Comparison of ENCODE assay signal across 17 cellular contexts in the genomic region with DNA sequence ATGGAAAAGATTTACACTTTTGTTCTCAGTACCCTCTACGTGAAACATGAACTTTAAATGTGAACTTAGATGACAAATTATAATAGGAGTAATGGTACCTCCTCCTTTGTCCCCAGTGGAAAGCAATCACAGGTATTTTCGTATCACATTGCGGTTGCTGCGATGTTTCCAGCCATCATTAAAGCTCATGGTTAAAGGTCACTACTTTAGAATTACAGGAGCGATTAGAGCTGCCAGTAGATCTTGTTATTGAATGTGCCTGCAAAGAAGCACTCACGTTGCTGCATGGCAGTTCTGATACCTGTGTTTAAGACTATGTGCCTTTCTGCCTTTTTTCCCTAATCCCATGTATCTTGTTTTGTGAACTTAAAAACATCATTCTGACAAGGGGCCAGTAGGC.
"Had no signal": no experiment of that assay in that cellular context is flagged by ENCODE, and none has a peak within 500 bp of the region (broad histone marks: within the 10 kb centered on the region; RNA-seq: fewer than 3 reads in every experiment).

No MANE protein-coding gene starts in this region.

- DNase-seq: activated CD4-positive, alpha-beta T cell treated with anti-CD3 and anti-CD28 coated beads, Interleukin-2, amount 50 U/mL, for 48 hours; activated CD4-positive, CD25-positive, alpha-beta regulatory T cell treated with anti-CD3 and anti-CD28 coated beads, Interleukin-2, amount 50 U/mL, for 72 hours; activated CD8-positive, alpha-beta memory T cell treated with anti-CD3 and anti-CD28 coated beads, Interleukin-2, amount 10 ng/mL, durations not matched to agents 7 days and 5 days; activated effector memory CD4-positive, alpha-beta T cell treated with anti-CD3 and anti-CD28 coated beads, Interleukin-2, amount 50 U/mL, for 16 hours; activated T-cell treated with anti-CD3 and anti-CD28 coated beads, Interleukin-2, amount 50 U/mL, for 24 hours; brain microvascular endothelial cell; cerebellar nuclear complex; natural killer cell; occipital lobe; stimulated activated CD4-positive, alpha-beta T cell treated with anti-CD3 and anti-CD28 coated beads, Interleukin-12 subunit alpha, Interleukin-12 subunit beta, amount 100 ng/mL, for 4 hours; stimulated activated naive CD4-positive, alpha-beta T cell; substantia nigra; trophoblast cell had no signal

- H3K36me3 Mint-ChIP-seq: activated CD8-positive, alpha-beta memory T cell treated with anti-CD3 and anti-CD28 coated beads, Interleukin-2, amount 10 ng/mL, durations not matched to agents 7 days and 5 days; activated naive CD4-positive, alpha-beta T cell treated with anti-CD3 and anti-CD28 coated beads, Interleukin-2, amount 50 U/mL, for 72 hours; natural killer cell had no signal

- H3K9me3 Mint-ChIP-seq: activated naive CD4-positive, alpha-beta T cell treated with anti-CD3 and anti-CD28 coated beads, Interleukin-2, amount 50 U/mL, for 72 hours; activated T-cell treated with anti-CD3 and anti-CD28 coated beads, Interleukin-2, amount 50 U/mL, for 24 hours; natural killer cell had no signal

- H3K9me3 ChIP-seq: esophagus muscularis mucosa, left lung, sigmoid colon had no signal

- H3K4me3 ChIP-seq: esophagus muscularis mucosa, left lung, sigmoid colon had no signal

- H3K27ac Mint-ChIP-seq: activated CD8-positive, alpha-beta memory T cell treated with anti-CD3 and anti-CD28 coated beads, Interleukin-2, amount 10 ng/mL, durations not matched to agents 7 days and 5 days; activated T-cell treated with anti-CD3 and anti-CD28 coated beads, Interleukin-2, amount 50 U/mL, for 24 hours; natural killer cell had no signal

- H3K4me1 ChIP-seq: esophagus muscularis mucosa, sigmoid colon had no signal

- H3K36me3 ChIP-seq: brain microvascular endothelial cell, esophagus muscularis mucosa, left lung, sigmoid colon had no signal

- ATAC-seq: activated CD8-positive, alpha-beta memory T cell treated with anti-CD3 and anti-CD28 coated beads, Interleukin-2, amount 10 ng/mL, durations not matched to agents 7 days and 5 days; activated naive CD4-positive, alpha-beta T cell treated with anti-CD3 and anti-CD28 coated beads, Interleukin-2, amount 50 U/mL, for 72 hours; left lung; natural killer cell had no signal

- H3K4me3 Mint-ChIP-seq: activated CD8-positive, alpha-beta memory T cell treated with anti-CD3 and anti-CD28 coated beads, Interleukin-2, amount 10 ng/mL, durations not matched to agents 7 days and 5 days; activated T-cell treated with anti-CD3 and anti-CD28 coated beads, Interleukin-2, amount 50 U/mL, for 24 hours; natural killer cell had no signal

- H3K27me3 Mint-ChIP-seq: activated CD8-positive, alpha-beta memory T cell treated with anti-CD3 and anti-CD28 coated beads, Interleukin-2, amount 10 ng/mL, durations not matched to agents 7 days and 5 days; activated T-cell treated with anti-CD3 and anti-CD28 coated beads, Interleukin-2, amount 50 U/mL, for 24 hours had no signal
